Comparison of ENCODE assay signal across 8 cellular contexts in the genomic region with DNA sequence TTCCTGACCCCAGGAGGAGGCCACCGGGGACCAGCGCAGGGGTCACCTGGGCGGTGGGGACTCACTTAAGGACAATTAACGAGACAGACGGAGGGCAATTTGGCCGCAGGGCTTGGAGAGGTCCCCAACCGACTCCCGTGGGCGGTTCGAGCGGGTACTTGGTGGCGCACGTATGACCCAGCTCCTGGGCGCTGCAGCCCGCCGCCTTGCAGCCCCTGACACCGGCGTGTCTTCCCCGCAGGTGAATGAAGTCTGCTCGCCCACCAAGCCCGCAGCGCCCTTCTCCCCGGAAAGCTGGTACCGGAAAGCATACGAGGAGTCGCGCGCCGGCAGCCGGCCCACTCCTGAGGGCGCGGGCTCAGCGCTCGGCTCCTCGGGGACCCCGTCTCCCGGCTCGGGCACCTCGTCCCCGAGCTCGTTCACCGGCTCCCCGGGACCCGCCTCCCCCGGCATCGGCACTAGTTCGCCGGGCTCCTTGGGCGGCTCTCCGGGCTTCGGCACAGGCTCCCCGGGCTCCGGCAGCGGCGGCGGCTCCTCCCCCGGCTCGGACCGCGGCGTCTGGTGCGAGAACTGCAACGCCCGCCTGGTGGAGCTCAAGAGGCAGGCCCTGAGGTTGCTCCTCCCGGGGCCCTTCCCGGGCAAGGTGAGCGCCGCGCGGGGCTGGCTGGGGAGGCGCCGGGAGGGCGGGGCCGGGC.
A peak's percentile ranks its signal among the peaks of the same experiment; 100 is the strongest.
DNase-seq lines count a peak whose midpoint lies in the region; ATAC-seq and TF ChIP-seq lines count a peak whose summit lies in the region.

No MANE protein-coding gene starts in this region.

- in situ Hi-C loops in T47D (cut with HindIII; ENCODE audit: low pct_unique_long_range_greater_than_20kb, low sequenced_read_pairs) = no loop called here

- TF ChIP-seq CTCF in VCaP (conservative IDR thresholded peaks at IDR 0.05) = peak; percentile 93

- H3K27ac ChIP-seq in VCaP = peak overlapping the region; percentile 50
- H3K27ac ChIP-seq in skin epidermis = peak overlapping the region in 15 of 21 experiments; percentile 8 to 72 (median 52)

- H3K4me3 ChIP-seq in skin epidermis = peak overlapping the region; percentile 44 to 77 (median 61)

- peak; percentile 82 for ATAC-seq in GM18519 (IDR thresholded peaks at IDR 0.05; ENCODE audit: low FRiP score, unreplicated experiment)
- ATAC-seq in HG03045 (IDR thresholded peaks at IDR 0.05; ENCODE audit: unreplicated experiment) = peak; percentile 89

- DNase-seq in 8988T = peak; percentile 99
- DNase-seq in NCI-H2081 treated with DMSO at 0.1 percent for 48 hours (lab: John Stamatoyannopoulos, UW) = peak; percentile 61
- DNase-seq in T47D (ENCODE audit: low read depth in 1 of 2, low spot score in 1 of 2) = peak; percentile 88 to 98
- DNase-seq in iPS-NIHi11 (ENCODE audit: low spot score) = peak; percentile 93

Comparison
In these comparisons a context has a peak if more than half of its experiments do, and no peak if none do; other contexts are left out.
1. Peak in every context shown above with its lines: DNase-seq, ATAC-seq, H3K4me3 ChIP-seq and H3K27ac ChIP-seq.